In the genomic region with DNA sequence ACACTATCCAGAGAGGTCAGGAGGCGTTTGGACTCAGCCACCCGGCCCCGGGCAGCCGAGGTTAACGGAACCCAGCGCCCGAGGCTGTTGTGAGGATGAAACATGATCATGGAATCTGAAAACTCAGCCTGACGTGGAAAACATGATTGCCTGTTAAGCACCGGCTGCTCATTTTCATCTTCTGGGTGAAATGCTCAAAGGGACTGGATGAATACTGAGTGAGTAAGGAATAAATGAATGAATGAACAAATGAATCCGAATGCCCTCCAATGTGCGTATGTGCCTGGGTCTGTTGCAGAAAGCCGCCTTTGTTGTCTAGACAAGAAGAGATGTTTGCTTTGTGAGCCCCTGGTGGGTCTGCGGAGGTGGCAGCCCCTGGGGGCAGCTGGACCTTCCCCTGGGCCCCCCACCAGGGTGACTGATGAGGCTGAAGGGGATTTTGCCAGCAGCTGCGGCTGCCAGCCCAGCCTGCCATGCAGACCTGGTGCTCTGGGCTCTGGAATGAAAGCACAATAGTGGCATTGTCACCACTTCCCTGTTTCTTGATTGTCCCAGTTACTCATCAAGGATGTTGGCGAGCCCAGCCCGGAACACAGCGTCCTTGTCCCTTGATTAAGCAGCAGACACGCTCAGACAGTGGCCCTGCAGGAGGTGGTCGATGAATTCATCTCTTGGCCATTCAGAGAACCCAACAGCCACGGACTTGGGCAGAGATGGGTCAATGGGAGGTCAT, we compare ENCODE assay signal across 10 cellular contexts.
DNase-seq lines count a peak whose midpoint lies in the region; ATAC-seq and TF ChIP-seq lines count a peak whose summit lies in the region.
"Had no signal": no experiment of that assay in that cellular context is flagged by ENCODE, and none has a peak within 500 bp of the region (broad histone marks: within the 10 kb centered on the region; RNA-seq: fewer than 3 reads in every experiment).

No MANE protein-coding gene starts in this region.

- no peak overlapping the region for H3K27ac Mint-ChIP-seq in natural killer cell treated with Interleukin-12 subunit alpha and Interleukin-12 subunit beta and Interleukin-15 and Interleukin-18, amount 100 ng/mL, for 72 hours
- H3K27ac Mint-ChIP-seq: WTC11 had no signal

- no peaks in the 10 kb centered on the region for H3K27me3 ChIP-seq in Peyer's patch

- H3K4me3 ChIP-seq in Peyer's patch = no peak overlapping the region

- H3K4me1 Mint-ChIP-seq in natural killer cell treated with Interleukin-12 subunit alpha and Interleukin-12 subunit beta and Interleukin-15 and Interleukin-18, amount 100 ng/mL, for 72 hours (ENCODE audit: low read depth in 2 of 2) = no peaks in the 10 kb centered on the region

- no peak overlapping the region for H3K4me3 Mint-ChIP-seq in natural killer cell treated with Interleukin-12 subunit alpha and Interleukin-12 subunit beta and Interleukin-15 and Interleukin-18, amount 100 ng/mL, for 72 hours
- H3K4me3 Mint-ChIP-seq: WTC11 had no signal

- no peak for ATAC-seq in natural killer cell treated with Interleukin-12 subunit alpha and Interleukin-12 subunit beta and Interleukin-15 and Interleukin-18, amount 100 ng/mL, for 72 hours
- ATAC-seq: WTC11 had no signal

- TF ChIP-seq CTCF in C4-2B (conservative IDR thresholded peaks at IDR 0.05) = no peak
- no peak for TF ChIP-seq CTCF in Peyer's patch (IDR thresholded peaks at IDR 0.05)

- H3K36me3 ChIP-seq in Peyer's patch = no peaks in the 10 kb centered on the region

- peak in 2 of 3 donors; percentile 63 to 69 for DNase-seq in Peyer's patch
- DNase-seq in fibroblast of gingiva (ENCODE audit: low read depth) = peak; percentile 61
- DNase-seq in nucleus accumbens (lab: John Stamatoyannopoulos, UW) = peak in 52 of 56 donors; percentile 30 to 94 (median 74)
- DNase-seq in erythroblast (lab: John Stamatoyannopoulos, UW) = no peak
- no peak for DNase-seq in NCI-H2227 (lab: John Stamatoyannopoulos, UW; ENCODE audit: unreplicated experiment)
- no peak for DNase-seq in natural killer cell treated with Interleukin-12 subunit alpha and Interleukin-12 subunit beta and Interleukin-15 and Interleukin-18, amount 100 ng/mL, for 72 hours (ENCODE audit: low spot score)
- no peak for DNase-seq in activated CD8-positive, alpha-beta memory T cell treated with anti-CD3 and anti-CD28 coated beads, Interleukin-2, amount 50 U/mL, for 4 hours
- DNase-seq: cerebellar nuclear complex had no signal

- H3K27ac ChIP-seq in C4-2B (peak overlapping the region; percentile 33), Peyer's patch (peak overlapping the region in 1 of 4 donors; percentile 19)

- H3K27me3 Mint-ChIP-seq in natural killer cell treated with Interleukin-12 subunit alpha and Interleukin-12 subunit beta and Interleukin-15 and Interleukin-18, amount 100 ng/mL, for 72 hours = peaks cover 11 to 12% of the 10 kb centered on the region in 2 donors

- H3K36me3 Mint-ChIP-seq in natural killer cell treated with Interleukin-12 subunit alpha and Interleukin-12 subunit beta and Interleukin-15 and Interleukin-18, amount 100 ng/mL, for 72 hours = no peaks in the 10 kb centered on the region

- TF ChIP-seq POLR2A in Peyer's patch (IDR thresholded peaks at IDR 0.05) (peak in 1 of 2 donors; percentile 17), erythroblast (IDR thresholded peaks at IDR 0.05; ENCODE audit: low read length) (no peak)

- H3K4me1 ChIP-seq in Peyer's patch = no peaks in the 10 kb centered on the region

- H3K9me3 Mint-ChIP-seq in natural killer cell treated with Interleukin-12 subunit alpha and Interleukin-12 subunit beta and Interleukin-15 and Interleukin-18, amount 100 ng/mL, for 72 hours = no peaks in the 10 kb centered on the region

- no peaks in the 10 kb centered on the region for H3K9me3 ChIP-seq in Peyer's patch

Comparison
In these comparisons a context has a peak if more than half of its experiments do, and no peak if none do; other contexts are left out.
1. DNase-seq: peak in Peyer's patch (2 of 3), fibroblast of gingiva (single experiment) and nucleus accumbens (52 of 56); none in erythroblast (0 of 2), NCI-H2227 (single experiment), natural killer cell treated with Interleukin-12 subunit alpha and Interleukin-12 subunit beta and Interleukin-15 and Interleukin-18, amount 100 ng/mL, for 72 hours (single experiment) and activated CD8-positive, alpha-beta memory T cell treated with anti-CD3 and anti-CD28 coated beads, Interleukin-2, amount 50 U/mL, for 4 hours (single experiment).